ENCODE assay signal across 1 cellular context in the genomic region with DNA sequence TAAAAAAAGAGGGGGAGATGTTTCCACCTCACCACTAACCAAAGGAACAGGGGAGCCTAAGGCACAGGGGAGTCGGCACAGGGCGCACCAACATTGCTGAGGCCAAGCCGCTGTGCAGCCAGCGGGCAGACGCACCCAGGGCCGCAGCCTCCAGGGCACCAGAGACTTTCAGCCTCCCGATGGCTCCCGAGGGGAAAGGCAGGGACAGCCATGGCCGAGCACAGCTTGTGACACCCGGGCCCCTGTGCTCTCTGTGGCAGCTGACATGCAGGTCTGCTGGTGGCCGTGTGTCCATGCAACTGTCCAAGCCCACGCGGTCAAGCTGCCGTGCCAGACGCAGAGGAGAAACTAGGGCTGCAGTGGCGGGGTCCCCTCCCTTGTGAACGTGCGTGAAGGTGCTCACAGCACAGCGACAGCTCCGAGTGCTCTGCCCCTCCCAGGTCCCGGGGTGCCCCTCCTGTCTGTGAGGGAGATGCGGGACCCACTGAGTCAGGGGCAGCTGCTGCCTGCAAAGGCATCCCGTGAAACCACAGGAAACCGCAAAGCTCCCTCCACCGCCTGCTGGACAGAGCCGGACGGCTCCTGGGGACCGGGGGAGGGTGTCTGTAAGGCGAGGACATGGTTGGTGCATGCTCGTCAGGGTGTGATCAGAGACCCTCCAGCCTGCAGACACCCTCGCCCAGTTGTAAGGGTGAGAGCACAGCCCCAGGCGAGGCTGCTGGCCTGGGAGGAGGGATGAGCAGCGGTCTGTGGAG.
TF ChIP-seq lines count a peak whose summit lies in the region.

No MANE protein-coding gene starts in this region.

TF ChIP-seq in GM23338, 12 proteins besides CTCF, POLR2A, EP300 and RAD21:
- no peak for TF ChIP-seq POLR2AphosphoS5 (IDR thresholded peaks at IDR 0.05; ENCODE audit: low read depth)
- TF ChIP-seq REST (IDR thresholded peaks at IDR 0.05; ENCODE audit: unreplicated experiment) = no peak
